In genomic region chr14:96040836-96041371, GRCh38 we compare ENCODE assay signal across 13 cellular contexts. TPM values are rescaled to one million over a fixed set of nuclear protein-coding genes. Genes with fewer than 3 reads are reported as not detected.
A peak's percentile ranks its signal among the peaks of the same experiment; 100 is the strongest.
DNase-seq lines count a peak whose midpoint lies in the region; ATAC-seq and TF ChIP-seq lines count a peak whose summit lies in the region.
"Had no signal": no experiment of that assay in that cellular context is flagged by ENCODE, and none has a peak within 500 bp of the region (broad histone marks: within the 10 kb centered on the region; RNA-seq: fewer than 3 reads in every experiment).

No MANE protein-coding gene starts in this region.

- H3K4me1 Mint-ChIP-seq in stimulated activated naive CD8-positive, alpha-beta T cell treated with anti-CD3 and anti-CD28 coated beads, Interleukin-15, Interleukin-2, amounts not matched to agents 100 ng/mL and 50 ng/mL, for 24 hours (ENCODE audit: low read depth): peaks cover 13% of the 10 kb centered on the region
- H3K4me1 Mint-ChIP-seq in stimulated activated naive CD8-positive, alpha-beta T cell treated with anti-CD3 and anti-CD28 coated beads, Interleukin-15, amount 100 ng/mL, for 72 hours: peaks cover 21% of the 10 kb centered on the region

- H3K27ac Mint-ChIP-seq in stimulated activated naive CD8-positive, alpha-beta T cell treated with anti-CD3 and anti-CD28 coated beads, Interleukin-15, Interleukin-2, amounts not matched to agents 100 ng/mL and 50 ng/mL, for 24 hours: no peak overlapping the region
- H3K27ac Mint-ChIP-seq in stimulated activated naive CD8-positive, alpha-beta T cell treated with anti-CD3 and anti-CD28 coated beads, Interleukin-15, amount 100 ng/mL, for 72 hours: no peak overlapping the region

- peak overlapping the region; percentile 71 for H3K4me3 Mint-ChIP-seq in stimulated activated naive CD8-positive, alpha-beta T cell treated with anti-CD3 and anti-CD28 coated beads, Interleukin-15, Interleukin-2, amounts not matched to agents 100 ng/mL and 50 ng/mL, for 24 hours
- H3K4me3 Mint-ChIP-seq in stimulated activated naive CD8-positive, alpha-beta T cell treated with anti-CD3 and anti-CD28 coated beads, Interleukin-15, amount 100 ng/mL, for 72 hours: peak overlapping the region in 1 of 2 donors; percentile 7

- no peaks in the 10 kb centered on the region for H3K27me3 ChIP-seq in muscle layer of duodenum (ENCODE audit: low read depth, low read length)
- no peaks in the 10 kb centered on the region for H3K27me3 ChIP-seq in vagina

- H3K27ac ChIP-seq in muscle layer of duodenum (ENCODE audit: low read length) (no peak overlapping the region), vagina (peak overlapping the region; percentile 91)

- H3K9me3 ChIP-seq in muscle layer of duodenum (ENCODE audit: control insufficient read depth in 1 of 2, low read length in 2 of 2): no peaks in the 10 kb centered on the region
- no peaks in the 10 kb centered on the region for H3K9me3 ChIP-seq in vagina

- no peak for TF ChIP-seq POLR2A in vagina (IDR thresholded peaks at IDR 0.05)

- in situ Hi-C loops in astrocyte of the cerebellum (cut with HindIII; ENCODE audit: low sequenced_read_pairs): no loop called here

- peak overlapping the region; percentile 75 for H3K4me3 ChIP-seq in astrocyte of the cerebellum (ENCODE audit: low read depth, low read length)
- H3K4me3 ChIP-seq in muscle layer of duodenum (ENCODE audit: low read depth in 1 of 2, low read length in 2 of 2): peak overlapping the region; percentile 41 to 84
- H3K4me3 ChIP-seq in vagina: peak overlapping the region; percentile 81 to 84

- no peak for TF ChIP-seq CTCF in astrocyte of the cerebellum (IDR thresholded peaks at IDR 0.05; ENCODE audit: low read depth, low read length, missing control alignments)
- TF ChIP-seq CTCF in vagina (IDR thresholded peaks at IDR 0.05): no peak

- H3K36me3 ChIP-seq in muscle layer of duodenum (ENCODE audit: control insufficient read depth in 1 of 2, insufficient read depth in 2 of 2, low read length in 2 of 2) (no peaks in the 10 kb centered on the region), vagina (no peaks in the 10 kb centered on the region)

- no peaks in the 10 kb centered on the region for H3K36me3 Mint-ChIP-seq in stimulated activated naive CD8-positive, alpha-beta T cell treated with anti-CD3 and anti-CD28 coated beads, Interleukin-15, Interleukin-2, amounts not matched to agents 100 ng/mL and 50 ng/mL, for 24 hours (ENCODE audit: low read depth)

- ATAC-seq in stimulated activated naive CD8-positive, alpha-beta T cell treated with anti-CD3 and anti-CD28 coated beads, Interleukin-15, amount 100 ng/mL, for 72 hours: no peak
- ATAC-seq in HG02870 (IDR thresholded peaks at IDR 0.05; ENCODE audit: unreplicated experiment) (no peak), HG02852 (IDR thresholded peaks at IDR 0.05; ENCODE audit: unreplicated experiment) (no peak)
- ATAC-seq: Right ventricle myocardium inferior had no signal

- DNase-seq in stimulated activated naive CD8-positive, alpha-beta T cell treated with anti-CD3 and anti-CD28 coated beads, Interleukin-15, amount 100 ng/mL, for 72 hours: no peak
- DNase-seq in astrocyte of the cerebellum (ENCODE audit: low read depth): no peak
- no peak for DNase-seq in vagina (ENCODE audit: extremely low spot score in 2 of 2)
- no peak for DNase-seq in SHP77 treated with DMSO at 0.1 percent for 48 hours (lab: John Stamatoyannopoulos, UW)
- DNase-seq: activated CD4-positive, alpha-beta T cell treated with anti-CD3 and anti-CD28 coated beads for 1 hour; amniotic stem cell; Calu3; NCI-H2107 had no signal

- intact Hi-C loops in vagina (cut with DNase I): no loop called here

- H3K27me3 Mint-ChIP-seq in stimulated activated naive CD8-positive, alpha-beta T cell treated with anti-CD3 and anti-CD28 coated beads, Interleukin-15, Interleukin-2, amounts not matched to agents 100 ng/mL and 50 ng/mL, for 24 hours: peaks cover 61% of the 10 kb centered on the region
- peaks cover 70% of the 10 kb centered on the region for H3K27me3 Mint-ChIP-seq in stimulated activated naive CD8-positive, alpha-beta T cell treated with anti-CD3 and anti-CD28 coated beads, Interleukin-15, amount 100 ng/mL, for 72 hours

- H3K9me3 Mint-ChIP-seq in stimulated activated naive CD8-positive, alpha-beta T cell treated with anti-CD3 and anti-CD28 coated beads, Interleukin-15, Interleukin-2, amounts not matched to agents 100 ng/mL and 50 ng/mL, for 24 hours: peaks cover 4% of the 10 kb centered on the region
- no peaks in the 10 kb centered on the region for H3K9me3 Mint-ChIP-seq in stimulated activated naive CD8-positive, alpha-beta T cell treated with anti-CD3 and anti-CD28 coated beads, Interleukin-15, amount 100 ng/mL, for 72 hours

- H3K4me1 ChIP-seq in muscle layer of duodenum (ENCODE audit: control insufficient read depth in 1 of 2, insufficient read depth in 2 of 2, low read length in 2 of 2) (peaks cover 0 to 32% of the 10 kb centered on the region in 2 donors), vagina (peaks cover 44% of the 10 kb centered on the region)

RNA-seq across cellular contexts. Expression of gene C14orf132, which starts 1.7 kb away (rescaled TPM):
- 12.0 TPM for total RNA-seq in vagina
